ENCODE assay signal across 8 cellular contexts in genomic region chr9:33024966-33025571, GRCh38. TPM values are rescaled to one million over a fixed set of nuclear protein-coding genes. Genes with fewer than 3 reads are reported as not detected.
A peak's percentile ranks its signal among the peaks of the same experiment; 100 is the strongest.
DNase-seq lines count a peak whose midpoint lies in the region; ATAC-seq and TF ChIP-seq lines count a peak whose summit lies in the region.

TSS of gene DNAJA1 (plus strand) at chr9:33025273. CDS start at chr9:33026485, 1,212 bp downstream.

- H3K27ac ChIP-seq in OCI-LY7 (ENCODE audit: low read depth, low read length, poor library complexity, severe bottlenecking) (peak within 1 kb of the TSS; percentile 79), epithelial cell of prostate (peak within 1 kb of the TSS; percentile 71), mucosa of rectum (ENCODE audit: low read depth in 2 of 2, low read length in 2 of 2) (peak within 1 kb of the TSS; percentile 99 to 100)

- H3K36me3 ChIP-seq in OCI-LY7 (ENCODE audit: insufficient read depth, low read length), result peaks cover 73% of the 10 kb centered on the region
- peaks cover 16 to 37% of the 10 kb centered on the region in 2 donors for H3K36me3 ChIP-seq in mucosa of rectum (ENCODE audit: control insufficient read depth in 2 of 2, insufficient read depth in 2 of 2, low read length in 2 of 2)

- H3K4me3 ChIP-seq in OCI-LY7 (ENCODE audit: low read depth, low read length, poor library complexity, severe bottlenecking) (peak within 1 kb of the TSS; percentile 100), mucosa of rectum (ENCODE audit: low read length in 2 of 2) (peak within 1 kb of the TSS; percentile 94 to 100)

- no peaks in the 10 kb centered on the region for H3K9me2 ChIP-seq in OCI-LY7 (ENCODE audit: insufficient read depth, low read length)

- H4K20me1 ChIP-seq in OCI-LY7 (ENCODE audit: insufficient read depth, low read length), result peaks cover 31% of the 10 kb centered on the region

- no peak for TF ChIP-seq CTCF in OCI-LY7 (conservative IDR thresholded peaks at IDR 0.05; ENCODE audit: low read length)

- BruUV-seq in OCI-LY7 (replicated peaks; lab: Mats Ljungman, UMichigan), result no TSS peak

- H3K27me3 ChIP-seq in mucosa of rectum (ENCODE audit: control insufficient read depth in 2 of 2, insufficient read depth in 2 of 2, low read length in 2 of 2), result no peaks in the 10 kb centered on the region

- peaks cover 59% of the 10 kb centered on the region for H3K4me1 ChIP-seq in OCI-LY7 (ENCODE audit: insufficient read depth, low read length, poor library complexity, severe bottlenecking)
- H3K4me1 ChIP-seq in mucosa of rectum (ENCODE audit: control insufficient read depth in 2 of 2, insufficient read depth in 2 of 2, low read length in 2 of 2), result peaks cover 10 to 19% of the 10 kb centered on the region in 2 donors

- H3K9ac ChIP-seq in mucosa of rectum (ENCODE audit: low read depth in 1 of 2, low read length in 2 of 2), result peak within 1 kb of the TSS; percentile 99 to 100

- ATAC-seq in GM21526 (IDR thresholded peaks at IDR 0.05; ENCODE audit: low FRiP score, unreplicated experiment), result peak; percentile 89

- peak within 1 kb of the TSS; percentile 91 for H3K4me2 ChIP-seq in OCI-LY7 (ENCODE audit: low read length)

- H2AFZ ChIP-seq in OCI-LY7 (ENCODE audit: low read length), result peak within 1 kb of the TSS; percentile 58

- POLR2A ChIA-PET in OCI-LY7 (lab: Charles Lee), result interaction anchor here (0.6 to 2.5 kb wide), 23 partner anchors 9 to 449 kb away, joined by 3 to 15 read pairs (median 4); partner anchors contain the start of genes APTX, NFX1 and NOL6

- H3K9me3 ChIP-seq in OCI-LY7 (ENCODE audit: low read length) (no peaks in the 10 kb centered on the region), mucosa of rectum (ENCODE audit: control insufficient read depth in 2 of 2, low read length in 2 of 2) (no peaks in the 10 kb centered on the region)

- H3K79me2 ChIP-seq in OCI-LY7 (ENCODE audit: insufficient read depth, low read depth, low read length), result peaks cover 89% of the 10 kb centered on the region

- intact Hi-C loops in OCI-LY7 (cut with micrococcal nuclease; ENCODE audit: unreplicated experiment), result loop anchor here (2.0 to 5.0 kb wide), 3 partner anchors 24 to 197 kb away; partner anchors contain the start of genes APTX and B4GALT1

- CTCF ChIA-PET in OCI-LY7 (lab: Charles Lee; ENCODE audit: unreplicated experiment), result no interaction called here

- DNase-seq in DMS114 treated with DMSO at 0.1 percent for 48 hours (lab: John Stamatoyannopoulos, UW; ENCODE audit: unreplicated experiment) (peak; percentile 57), HuH-7 (ENCODE audit: low spot score) (peak; percentile 80), OCI-LY7 (ENCODE audit: low spot score) (peak; percentile 95), activated T-cell treated with anti-CD3 and anti-CD28 coated beads for 4 hours (peak; percentile 97), epithelial cell of prostate (ENCODE audit: low read depth, low spot score) (peak; percentile 62)
- peak; percentile 90 to 91 for DNase-seq in stimulated activated CD8-positive, alpha-beta memory T cell treated with anti-CD3 and anti-CD28 coated beads, Interleukin-4, amount 100 ng/mL, for 4 hours (ENCODE audit: low read depth in 2 of 2, low spot score in 1 of 2)

RNA-seq across cellular contexts. Expression of gene DNAJA1, which starts in this region (rescaled TPM):
- total RNA-seq in OCI-LY7 (2014; rRNA removed; shearing (Covaris generic)), result 110 and 136 TPM in 2 replicates
- 65.3 and 109 TPM in 2 replicates for total RNA-seq in OCI-LY7 (2022)

Comparison
In these comparisons a context has a peak if more than half of its experiments do, and no peak if none do; other contexts are left out.
1. Peak in every context shown above with its lines: DNase-seq, ATAC-seq, H3K4me3 ChIP-seq and H3K27ac ChIP-seq.